ENCODE assay signal across 7 cellular contexts in the genomic region with DNA sequence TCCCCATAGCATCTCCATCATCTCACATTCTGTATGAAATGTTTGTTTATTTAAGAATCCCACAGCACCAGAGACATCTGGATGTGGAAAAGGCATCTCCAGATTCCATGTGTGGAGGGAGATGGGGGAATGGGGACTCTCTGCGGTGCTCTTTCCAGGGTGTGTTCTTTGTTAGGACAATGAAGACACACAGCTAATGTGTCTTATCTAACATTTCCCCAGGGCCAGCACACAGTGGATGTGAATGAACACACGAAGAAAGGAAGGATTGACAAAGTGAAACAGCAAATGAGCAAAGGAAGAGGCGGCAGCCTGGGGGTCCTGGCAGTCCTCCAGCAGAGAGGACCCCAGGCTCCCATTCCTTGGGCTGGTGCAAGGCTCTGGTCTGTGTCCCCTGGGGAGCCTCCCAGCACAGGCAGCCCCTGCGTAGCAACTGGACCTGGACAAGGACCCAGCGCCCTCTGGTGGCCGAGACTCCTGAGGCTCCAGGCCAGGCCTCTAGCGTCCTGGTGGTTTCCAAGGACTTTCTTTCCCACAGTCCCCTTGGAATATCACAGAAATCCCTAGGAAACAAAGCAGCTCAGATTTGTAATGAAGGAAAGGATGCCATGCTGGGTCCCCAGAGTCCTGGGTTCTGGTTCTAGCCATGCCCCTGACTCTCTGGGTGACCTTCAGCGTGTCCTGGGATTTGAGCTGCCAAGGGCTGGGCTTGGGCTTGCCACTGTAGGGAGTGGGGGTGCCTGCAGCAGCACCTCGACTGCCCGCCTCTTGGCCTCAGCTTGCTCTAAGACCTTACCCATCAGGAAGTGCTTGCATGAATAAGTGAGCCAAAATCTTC. TPM values are rescaled to one million over a fixed set of nuclear protein-coding genes. Genes with fewer than 3 reads are reported as not detected.
DNase-seq lines count a peak whose midpoint lies in the region; ATAC-seq, FAIRE-seq and TF ChIP-seq lines count a peak whose summit lies in the region.

No MANE protein-coding gene starts in this region.

- H3K27ac Mint-ChIP-seq in activated naive CD8-positive, alpha-beta T cell treated with anti-CD3 and anti-CD28 coated beads for 36 hours: no peak overlapping the region

- no peaks in the 10 kb centered on the region for H3K9me2 ChIP-seq in SU-DHL-6 (replicated peaks; ENCODE audit: insufficient read depth, low read length)

- peaks cover 13% of the 10 kb centered on the region for H3K27me3 Mint-ChIP-seq in activated naive CD8-positive, alpha-beta T cell treated with anti-CD3 and anti-CD28 coated beads for 36 hours

- no peak overlapping the region for H3K4me2 ChIP-seq in SU-DHL-6 (ENCODE audit: low read depth, low read length, poor library complexity, severe bottlenecking)

- peaks cover 20% of the 10 kb centered on the region for H3K4me1 Mint-ChIP-seq in activated naive CD8-positive, alpha-beta T cell treated with anti-CD3 and anti-CD28 coated beads for 36 hours

- TF ChIP-seq POLR2A in GM12892 (IDR thresholded peaks at IDR 0.05; ENCODE audit: low read depth, low read length): no peak
- TF ChIP-seq POLR2A in vagina (IDR thresholded peaks at IDR 0.05): no peak

- peaks cover 14% of the 10 kb centered on the region for H3F3A ChIP-seq in SU-DHL-6 (ENCODE audit: insufficient read depth)

- no peak overlapping the region for H2AFZ ChIP-seq in SU-DHL-6 (ENCODE audit: low read depth, low read length, severe bottlenecking)

- H4K20me1 ChIP-seq in SU-DHL-6 (ENCODE audit: low read depth, low read length): no peaks in the 10 kb centered on the region

- H3K79me2 ChIP-seq in SU-DHL-6 (ENCODE audit: insufficient read depth, low read length): no peaks in the 10 kb centered on the region

- H3K4me3 ChIP-seq in SU-DHL-6 (ENCODE audit: insufficient read depth, low read length, poor library complexity, severe bottlenecking): no peak overlapping the region
- no peak overlapping the region for H3K4me3 ChIP-seq in psoas muscle
- H3K4me3 ChIP-seq in vagina: no peak overlapping the region

- intact Hi-C loops in cardiac septum (cut with DNase I) (loop anchor here (2.0 kb wide), 1 partner anchor 110 kb away; no protein-coding TSS in a partner anchor), psoas muscle (cut with DNase I) (loop anchor here (2.0 to 5.0 kb wide), 4 partner anchors 46 to 110 kb away; a partner anchor contains a TSS), vagina (cut with DNase I) (loop anchor here (2.0 kb wide), 1 partner anchor 110 kb away; no protein-coding TSS in a partner anchor)

- no peak overlapping the region for H3K4me3 Mint-ChIP-seq in activated naive CD8-positive, alpha-beta T cell treated with anti-CD3 and anti-CD28 coated beads for 36 hours

- H3K27ac ChIP-seq in SU-DHL-6 (ENCODE audit: low read depth, low read length) (peak overlapping the region; percentile 81; the same call in 1 of the 2 replicates), psoas muscle (peak overlapping the region; percentile 3), vagina (no peak overlapping the region)

- peak overlapping the region; percentile 29; the same call in 1 of the 2 replicates for H3K9ac ChIP-seq in SU-DHL-6 (ENCODE audit: low read length)

- ATAC-seq in psoas muscle: peak; percentile 32 to 54 (median 34)

- H3K27me3 ChIP-seq in SU-DHL-6 (ENCODE audit: low read length) (no peaks in the 10 kb centered on the region), psoas muscle (ENCODE audit: insufficient read depth in 3 of 3, low read length in 2 of 3) (no peaks in the 10 kb centered on the region), vagina (no peaks in the 10 kb centered on the region)

- H3K4me1 ChIP-seq in psoas muscle (no peaks in the 10 kb centered on the region), vagina (peaks cover 20% of the 10 kb centered on the region)

- 17 to 19% (median 17%) methylated on average over 10 of the region's 10 CpGs for WGBS in psoas muscle, 3 donors

- TF ChIP-seq CTCF in SU-DHL-6 (IDR thresholded peaks at IDR 0.05; ENCODE audit: insufficient read depth, low read length, poor library complexity, severe bottlenecking) (peak; percentile 95), psoas muscle (IDR thresholded peaks at IDR 0.05) (peak; percentile 93), vagina (IDR thresholded peaks at IDR 0.05) (peak; percentile 93 to 98 (median 94))

- H3K9me3 ChIP-seq in SU-DHL-6 (ENCODE audit: insufficient read depth, low read length) (no peaks in the 10 kb centered on the region), psoas muscle (no peaks in the 10 kb centered on the region), vagina (no peaks in the 10 kb centered on the region)

- peak; percentile 89 for FAIRE-seq in GM12892 (lab: Jason Lieb, UNC)

- no peaks in the 10 kb centered on the region for H3K36me3 Mint-ChIP-seq in activated naive CD8-positive, alpha-beta T cell treated with anti-CD3 and anti-CD28 coated beads for 36 hours

- H3K36me3 ChIP-seq in SU-DHL-6 (ENCODE audit: low read length) (no peaks in the 10 kb centered on the region), psoas muscle (ENCODE audit: insufficient read depth in 1 of 2, low read depth in 1 of 2) (peaks cover 0 to 8% of the 10 kb centered on the region in 2 donors), vagina (no peaks in the 10 kb centered on the region)

- no peaks in the 10 kb centered on the region for H3K9me3 Mint-ChIP-seq in activated naive CD8-positive, alpha-beta T cell treated with anti-CD3 and anti-CD28 coated beads for 36 hours

- peak; percentile 72 for DNase-seq in GM12892 (ENCODE audit: insufficient read length)
- peak; percentile 78 for DNase-seq in NAMALWA (ENCODE audit: low spot score)
- DNase-seq in activated naive CD8-positive, alpha-beta T cell treated with anti-CD3 and anti-CD28 coated beads for 36 hours: peak; percentile 80
- peak; percentile 95 for DNase-seq in cardiac septum (ENCODE audit: low spot score)
- peak; percentile 92 to 96 for DNase-seq in psoas muscle
- DNase-seq in vagina (ENCODE audit: extremely low spot score in 2 of 2): no peak

RNA-seq across cellular contexts. Expression of a gene that starts 3.5 kb away (rescaled TPM):
- polyA plus RNA-seq in GM12892 (2012; ENCODE audit: missing spikeins): 12.2 TPM
- 10 to 100 TPM; 38.5 to 41.9 TPM for total RNA-seq in activated naive CD8-positive, alpha-beta T cell treated with anti-CD3 and anti-CD28 coated beads for 36 hours
- total RNA-seq in cardiac septum (133 TPM), psoas muscle (100 to 1,000 TPM; 134 to 221 (median 161) TPM), vagina (118 TPM)
- 100 to 1,000 TPM; 174 to 254 (median 221) TPM for polyA plus RNA-seq in psoas muscle

RNA-seq across cellular contexts. Expression of a gene that starts 8.7 kb away (rescaled TPM):
- polyA plus RNA-seq in GM12892 (2012; ENCODE audit: missing spikeins): 27.7 TPM
- total RNA-seq in activated naive CD8-positive, alpha-beta T cell treated with anti-CD3 and anti-CD28 coated beads for 36 hours: 1 to 10 TPM; 8.2 to 8.6 TPM
- total RNA-seq in cardiac septum (4.7 TPM), psoas muscle (1 to 10 TPM; 2.4 to 5.4 (median 3.1) TPM), vagina (12.0 TPM)
- 1 to 10 TPM in 2 of 3 donors, under 1 TPM in 1; 0.44 to 5.0 (median 3.8) TPM for polyA plus RNA-seq in psoas muscle

RNA-seq across cellular contexts. Expression of a gene that starts 15.9 kb away (rescaled TPM):
- 112 TPM for polyA plus RNA-seq in GM12892 (2012; ENCODE audit: missing spikeins)
- 100 to 1,000 TPM; 211 to 220 TPM for total RNA-seq in activated naive CD8-positive, alpha-beta T cell treated with anti-CD3 and anti-CD28 coated beads for 36 hours
- total RNA-seq in cardiac septum (37.9 TPM), psoas muscle (10 to 100 TPM; 37.2 to 41.0 (median 40.2) TPM), vagina (125 TPM)
- polyA plus RNA-seq in psoas muscle: 10 to 100 TPM; 45.6 to 71.6 (median 57.3) TPM

RNA-seq across cellular contexts. Expression of a gene that starts 27.5 kb away (rescaled TPM):
- 6.8 TPM for polyA plus RNA-seq in GM12892 (2012; ENCODE audit: missing spikeins)
- total RNA-seq in activated naive CD8-positive, alpha-beta T cell treated with anti-CD3 and anti-CD28 coated beads for 36 hours: 100 to 1,000 TPM; 100 to 106 TPM
- total RNA-seq in cardiac septum: 27.5 TPM
- total RNA-seq in psoas muscle: 10 to 100 TPM; 17.7 to 28.4 (median 24.3) TPM
- polyA plus RNA-seq in psoas muscle: 10 to 100 TPM in 2 of 3 donors, 1 to 10 TPM in 1; 8.1 to 20.8 (median 20.1) TPM
- 69.0 TPM for total RNA-seq in vagina

RNA-seq across cellular contexts. Expression of a gene that starts 53.5 kb away (rescaled TPM):
- 43.8 TPM for polyA plus RNA-seq in GM12892 (2012; ENCODE audit: missing spikeins)
- 10 to 100 TPM; 47.2 to 52.9 TPM for total RNA-seq in activated naive CD8-positive, alpha-beta T cell treated with anti-CD3 and anti-CD28 coated beads for 36 hours
- total RNA-seq in cardiac septum (25.4 TPM), psoas muscle (10 to 100 TPM; 27.2 to 36.7 (median 30.3) TPM), vagina (72.4 TPM)
- polyA plus RNA-seq in psoas muscle: 10 to 100 TPM; 26.9 to 31.2 (median 27.0) TPM

Comparison
In these comparisons a context has a peak if more than half of its experiments do, and no peak if none do; other contexts are left out.
1. DNase-seq: peak in GM12892 (single experiment), NAMALWA (single experiment), activated naive CD8-positive, alpha-beta T cell treated with anti-CD3 and anti-CD28 coated beads for 36 hours (single experiment), cardiac septum (single experiment) and psoas muscle (2 of 2); none in vagina (0 of 2).
2. Peak in every context shown above with its lines, with median percentiles within 50 percentile points of each other: CTCF ChIP-seq.